Comparison of ENCODE assay signal across 9 cellular contexts in genomic region chr5:95836544-95836943, GRCh38. TPM values are rescaled to one million over a fixed set of nuclear protein-coding genes. Genes with fewer than 3 reads are reported as not detected.
DNase-seq lines count a peak whose midpoint lies in the region; ATAC-seq and TF ChIP-seq lines count a peak whose summit lies in the region.
"Had no signal": no experiment of that assay in that cellular context is flagged by ENCODE, and none has a peak within 500 bp of the region (broad histone marks: within the 10 kb centered on the region; RNA-seq: fewer than 3 reads in every experiment).

No MANE protein-coding gene starts in this region.

- no peaks in the 10 kb centered on the region for H3K36me3 ChIP-seq in CD4-positive, alpha-beta memory T cell (ENCODE audit: insufficient read depth, low read length)
- no peaks in the 10 kb centered on the region for H3K36me3 ChIP-seq in neuronal stem cell (replicated peaks in 1 of 2; ENCODE audit: control insufficient read depth in 2 of 2, insufficient read depth in 2 of 2, low read length in 2 of 2)

- no peaks in the 10 kb centered on the region for H3K79me1 ChIP-seq in neuronal stem cell (ENCODE audit: low read depth, low read length)

- H3K14ac ChIP-seq in neuronal stem cell (ENCODE audit: low read length): no peak overlapping the region

- WGBS in neuronal stem cell (ENCODE audit: extremely low coverage in 2 of 2, insufficient read length in 2 of 2, insufficient replicate concordance in 1 of 2), 2 donors: no CpG with 5 or more reads among the region's 1 CpG

- H3K27me3 Mint-ChIP-seq in CD4-positive, alpha-beta memory T cell: no peaks in the 10 kb centered on the region
- no peaks in the 10 kb centered on the region for H3K27me3 Mint-ChIP-seq in activated T-helper 17 cell treated with anti-CD3 and anti-CD28 coated beads, Interleukin-2, amount 50 U/mL, for 72 hours
- H3K27me3 Mint-ChIP-seq in nephron (ENCODE audit: low read depth): peaks cover 4% of the 10 kb centered on the region

- no peak overlapping the region for H3K23ac ChIP-seq in neuronal stem cell (ENCODE audit: low read depth, low read length, poor library complexity)

- H3K9ac ChIP-seq in neuronal stem cell (ENCODE audit: low read depth, low read length, poor library complexity): no peak overlapping the region

- peaks cover 27 to 67% (median 49%) of the 10 kb centered on the region in 4 donors for H3K4me1 Mint-ChIP-seq in CD4-positive, alpha-beta memory T cell
- H3K4me1 Mint-ChIP-seq in activated T-helper 17 cell treated with anti-CD3 and anti-CD28 coated beads, Interleukin-2, amount 50 U/mL, for 72 hours: peaks cover 36% of the 10 kb centered on the region
- peaks cover 25% of the 10 kb centered on the region for H3K4me1 Mint-ChIP-seq in nephron

- H2BK12ac ChIP-seq in neuronal stem cell (ENCODE audit: low read length): no peak overlapping the region

- no peaks in the 10 kb centered on the region for H3K36me3 Mint-ChIP-seq in CD4-positive, alpha-beta memory T cell
- H3K36me3 Mint-ChIP-seq in activated T-helper 17 cell treated with anti-CD3 and anti-CD28 coated beads, Interleukin-2, amount 50 U/mL, for 72 hours (ENCODE audit: low read depth): no peaks in the 10 kb centered on the region
- H3K36me3 Mint-ChIP-seq in nephron (ENCODE audit: low read depth): no peaks in the 10 kb centered on the region

- DNase-seq in CD4-positive, alpha-beta memory T cell: no peak
- no peak for DNase-seq in neuronal stem cell (ENCODE audit: low spot score)
- no peak for DNase-seq in hepatic stellate cell (ENCODE audit: low spot score)
- DNase-seq: NCI-H146 had no signal

- peak overlapping the region; percentile 77 for H3K27ac ChIP-seq in CD4-positive, alpha-beta memory T cell (ENCODE audit: low read depth, low read length)
- H3K27ac ChIP-seq in neuronal stem cell (replicated peaks; ENCODE audit: low read length): no peak overlapping the region

- no peak overlapping the region for H3K4me2 ChIP-seq in neuronal stem cell (ENCODE audit: insufficient read depth, low read length, poor library complexity, severe bottlenecking)

- H4K8ac ChIP-seq in neuronal stem cell (ENCODE audit: low read depth, low read length): no peak overlapping the region

- no peak overlapping the region for H2BK15ac ChIP-seq in neuronal stem cell (ENCODE audit: low read length)

- no peak overlapping the region for H2BK120ac ChIP-seq in neuronal stem cell (ENCODE audit: low read depth, low read length)

- POLR2A ChIA-PET in CD4-positive, alpha-beta memory T cell (lab: Charles Lee; ENCODE audit: partially characterized antibody): interaction anchor here (0.9 to 9.4 kb wide), 7 partner anchors 8 to 215 kb away, joined by 3 to 273 read pairs (median 7); partner anchors contain the start of genes ELL2, GLRX and RFESD

- peak overlapping the region; percentile 78 to 97 (median 92) for H3K27ac Mint-ChIP-seq in CD4-positive, alpha-beta memory T cell
- H3K27ac Mint-ChIP-seq in activated T-helper 17 cell treated with anti-CD3 and anti-CD28 coated beads, Interleukin-2, amount 50 U/mL, for 72 hours: peak overlapping the region; percentile 91
- no peak overlapping the region for H3K27ac Mint-ChIP-seq in nephron

- H3K18ac ChIP-seq in neuronal stem cell (ENCODE audit: low read length): no peak overlapping the region

- no peak overlapping the region for H2AK5ac ChIP-seq in neuronal stem cell (ENCODE audit: low read depth, low read length)

- no peak overlapping the region for H4K91ac ChIP-seq in neuronal stem cell (ENCODE audit: low read depth, low read length, poor library complexity)

- intact Hi-C loops in CD4-positive, alpha-beta memory T cell (cut with micrococcal nuclease): no loop called here

- CTCF ChIA-PET in CD4-positive, alpha-beta memory T cell (lab: Charles Lee; ENCODE audit: partially characterized antibody): interaction anchor here (0.9 to 24.1 kb wide), 9 partner anchors 10 to 499 kb away, joined by 3 to 902 read pairs (median 6); partner anchors contain the start of gene GLRX

- no peak overlapping the region for H3K4ac ChIP-seq in neuronal stem cell (ENCODE audit: low read length)

- no peak for TF ChIP-seq CTCF in nephron (IDR thresholded peaks at IDR 0.05; ENCODE audit: unreplicated experiment in 3 of 3)

- no peaks in the 10 kb centered on the region for H3K27me3 ChIP-seq in CD4-positive, alpha-beta memory T cell (ENCODE audit: insufficient read depth, low read length)
- H3K27me3 ChIP-seq in neuronal stem cell (ENCODE audit: control insufficient read depth in 3 of 3, insufficient read depth in 3 of 3, low read depth in 1 of 3, low read length in 3 of 3): peaks cover 0 to 6% (median 0%) of the 10 kb centered on the region in 3 experiments

- H3K9me3 ChIP-seq in CD4-positive, alpha-beta memory T cell (ENCODE audit: control insufficient read depth in 1 of 2, low read length in 2 of 2): no peaks in the 10 kb centered on the region
- no peaks in the 10 kb centered on the region for H3K9me3 ChIP-seq in neuronal stem cell (replicated peaks in 1 of 2; ENCODE audit: control insufficient read depth in 2 of 2, insufficient read depth in 1 of 2, low read depth in 1 of 2, low read length in 2 of 2)

- no peak overlapping the region for H3K4me3 ChIP-seq in CD4-positive, alpha-beta memory T cell (ENCODE audit: low read length in 2 of 2)
- H3K4me3 ChIP-seq in neuronal stem cell (ENCODE audit: low read length in 2 of 2): no peak overlapping the region

- no peak overlapping the region for H2BK5ac ChIP-seq in neuronal stem cell (ENCODE audit: low read length)

- no peak overlapping the region for H2AFZ ChIP-seq in neuronal stem cell (ENCODE audit: low read length)

- H3K9me3 Mint-ChIP-seq in CD4-positive, alpha-beta memory T cell: no peaks in the 10 kb centered on the region
- no peaks in the 10 kb centered on the region for H3K9me3 Mint-ChIP-seq in activated T-helper 17 cell treated with anti-CD3 and anti-CD28 coated beads, Interleukin-2, amount 50 U/mL, for 72 hours
- H3K9me3 Mint-ChIP-seq in nephron: no peaks in the 10 kb centered on the region

- ATAC-seq in GM18858 (IDR thresholded peaks at IDR 0.05; ENCODE audit: unreplicated experiment) (peak; percentile 18), GM21576 (IDR thresholded peaks at IDR 0.05; ENCODE audit: unreplicated experiment) (no peak), HG02642 (IDR thresholded peaks at IDR 0.05; ENCODE audit: poor library complexity, unreplicated experiment) (no peak)
- ATAC-seq in activated T-helper 17 cell treated with anti-CD3 and anti-CD28 coated beads, Interleukin-2, amount 50 U/mL, for 72 hours (replicated peaks): no peak

- peaks cover 39% of the 10 kb centered on the region for H3K4me1 ChIP-seq in CD4-positive, alpha-beta memory T cell (ENCODE audit: insufficient read depth, low read length)
- H3K4me1 ChIP-seq in neuronal stem cell (ENCODE audit: control insufficient read depth in 2 of 2, insufficient read depth in 1 of 2, low read depth in 1 of 2, low read length in 2 of 2): no peaks in the 10 kb centered on the region

- peak overlapping the region; percentile 82 to 98 (median 89) for H3K4me3 Mint-ChIP-seq in CD4-positive, alpha-beta memory T cell
- peak overlapping the region; percentile 91 for H3K4me3 Mint-ChIP-seq in activated T-helper 17 cell treated with anti-CD3 and anti-CD28 coated beads, Interleukin-2, amount 50 U/mL, for 72 hours
- H3K4me3 Mint-ChIP-seq in nephron: peak overlapping the region in 2 of 3 experiments; percentile 54 to 66

RNA-seq across cellular contexts. Expression of gene GLRX, which starts 14.0 kb away (rescaled TPM):
- total RNA-seq in CD4-positive, alpha-beta memory T cell: 10 to 100 TPM; 73.9 to 75.9 TPM
- polyA plus RNA-seq in CD4-positive, alpha-beta memory T cell: 100 to 1,000 TPM; 203 to 207 TPM
- total RNA-seq in activated T-helper 17 cell treated with anti-CD3 and anti-CD28 coated beads, Interleukin-2, amount 50 U/mL, for 72 hours: 10 to 100 TPM; 45.1 to 62.3 TPM
- 13.5 TPM for polyA plus RNA-seq in neuronal stem cell (2013, experiment 1 of 2)
- 14.2 TPM for polyA plus RNA-seq in neuronal stem cell (2013, experiment 2 of 2)

Comparison
In these comparisons a context has a peak if more than half of its experiments do, and no peak if none do; other contexts are left out.
1. H3K27ac Mint-ChIP-seq: peak in CD4-positive, alpha-beta memory T cell (7 of 7) and activated T-helper 17 cell treated with anti-CD3 and anti-CD28 coated beads, Interleukin-2, amount 50 U/mL, for 72 hours (single experiment); none in nephron (0 of 3).
2. Peak in every context shown above with its lines, with median percentiles within 50 percentile points of each other: H3K4me3 Mint-ChIP-seq.